8 cellular contexts compared by ENCODE assay signal in genomic region chr20:45358282-45359068, GRCh38. TPM values are rescaled to one million over a fixed set of nuclear protein-coding genes. Genes with fewer than 3 reads are reported as not detected.
DNase-seq lines count a peak whose midpoint lies in the region; ATAC-seq and TF ChIP-seq lines count a peak whose summit lies in the region.

No MANE protein-coding gene starts in this region.

- H3K27ac Mint-ChIP-seq in immature natural killer cell = no peak overlapping the region

- peaks cover 4 to 62% (median 45%) of the 10 kb centered on the region in 6 donors for H3K4me1 ChIP-seq in spleen

- no peak for TF ChIP-seq CTCF in spleen (IDR thresholded peaks at IDR 0.05 in 8 of 11, conservative IDR thresholded peaks at IDR 0.05 in 3 of 11)

- no peak overlapping the region for H3K4me3 ChIP-seq in spleen

- 30 to 40% (median 31%) methylated on average over 10 of the region's 10 CpGs for WGBS in spleen, 5 donors

- H3K4me1 Mint-ChIP-seq in immature natural killer cell = peaks cover 10 to 11% of the 10 kb centered on the region in 2 donors

- H3K27ac ChIP-seq in spleen = peak overlapping the region; percentile 6 to 96 (median 75)

- H3K36me3 ChIP-seq in spleen = no peaks in the 10 kb centered on the region

- no peaks in the 10 kb centered on the region for H3K36me3 Mint-ChIP-seq in immature natural killer cell

- no peaks in the 10 kb centered on the region for H3K27me3 ChIP-seq in spleen (replicated peaks in 1 of 7)

- ATAC-seq in HG03439 (IDR thresholded peaks at IDR 0.05; ENCODE audit: unreplicated experiment) = no peak

- H3K27me3 Mint-ChIP-seq in immature natural killer cell (ENCODE audit: low read depth in 3 of 3) = peaks cover 5 to 12% (median 7%) of the 10 kb centered on the region in 3 donors

- no peak overlapping the region for H3K4me3 Mint-ChIP-seq in immature natural killer cell

- DNase-seq in HT1080 (ENCODE audit: low read depth) (peak; percentile 49), anterior cingulate cortex (lab: John Stamatoyannopoulos, UW) (peak in 50 of 58 donors; percentile 18 to 87 (median 62)), hippocampal formation (lab: John Stamatoyannopoulos, UW) (peak; percentile 44 to 78), spleen (no peak), iPS-NIHi11 (ENCODE audit: low spot score) (no peak), NCI-H1694 treated with DMSO at 0.1 percent for 48 hours (lab: John Stamatoyannopoulos, UW) (no peak), immature natural killer cell (no peak)

- intact Hi-C loops in spleen (cut with DNase I; ENCODE audit: low total_unique reads) = no loop called here

- no peaks in the 10 kb centered on the region for H3K9me3 Mint-ChIP-seq in immature natural killer cell

- H3K9me3 ChIP-seq in spleen = no peaks in the 10 kb centered on the region

- TF ChIP-seq POLR2A in spleen (IDR thresholded peaks at IDR 0.05) = no peak

RNA-seq across cellular contexts. Expression of gene SYS1, which starts 4.5 kb away (rescaled TPM):
- 16.2 and 28.9 TPM in 2 replicates for total RNA-seq in HT1080 (2014; rRNA removed; shearing (Covaris generic))
- polyA plus RNA-seq in HT1080 (2015; cell fraction: cytosol; rRNA removed) = 18.7 and 19.1 TPM in 2 replicates
- polyA plus RNA-seq in HT1080 (2015; cell fraction: nucleus; rRNA removed) = 10.9 and 13.6 TPM in 2 replicates
- 10 to 100 TPM; 23.7 to 69.8 (median 35.3) TPM for total RNA-seq in spleen
- 10 to 100 TPM; 15.1 to 22.2 (median 21.6) TPM for polyA plus RNA-seq in spleen
- 10 to 100 TPM; 32.6 to 52.4 (median 47.1) TPM for polyA plus RNA-seq in immature natural killer cell

RNA-seq across cellular contexts. Expression of gene SDC4, which starts 10.3 kb away (rescaled TPM):
- 47.8 and 53.4 TPM in 2 replicates for total RNA-seq in HT1080 (2014; rRNA removed; shearing (Covaris generic))
- 85.3 and 88.9 TPM in 2 replicates for polyA plus RNA-seq in HT1080 (2015; cell fraction: cytosol; rRNA removed)
- 61.9 and 74.5 TPM in 2 replicates for polyA plus RNA-seq in HT1080 (2015; cell fraction: nucleus; rRNA removed)
- 10 to 100 TPM; 27.2 to 56.1 (median 39.7) TPM for total RNA-seq in spleen
- polyA plus RNA-seq in spleen = 10 to 100 TPM; 10.4 to 21.0 (median 15.5) TPM
- under 1 TPM in 2 of 3 donors, not detected in 1; 0.56 to 0.69 TPM for polyA plus RNA-seq in immature natural killer cell

RNA-seq across cellular contexts. Expression of gene TP53TG5, which starts 19.6 kb away (rescaled TPM):
- not detected in 2 replicates for total RNA-seq in HT1080 (2014; rRNA removed; shearing (Covaris generic))
- not detected in 2 replicates for polyA plus RNA-seq in HT1080 (2015; cell fraction: cytosol; rRNA removed)
- not detected in 2 replicates for polyA plus RNA-seq in HT1080 (2015; cell fraction: nucleus; rRNA removed)
- total RNA-seq in spleen = under 1 TPM in 2 of 7 donors, not detected in 5; 0.60 to 0.66 TPM
- polyA plus RNA-seq in spleen (under 1 TPM in 1 of 3 donors, not detected in 2; 0.08 TPM), immature natural killer cell (under 1 TPM in 2 of 3 donors, not detected in 1; 0.09 to 0.22 TPM)

RNA-seq across cellular contexts. Expression of gene DBNDD2, which starts 49.6 kb away (rescaled TPM):
- 10.1 and 16.8 TPM in 2 replicates for total RNA-seq in HT1080 (2014; rRNA removed; shearing (Covaris generic))
- polyA plus RNA-seq in HT1080 (2015; cell fraction: cytosol; rRNA removed) = 49.3 and 55.0 TPM in 2 replicates
- 19.1 and 22.4 TPM in 2 replicates for polyA plus RNA-seq in HT1080 (2015; cell fraction: nucleus; rRNA removed)
- total RNA-seq in spleen = 10 to 100 TPM; 15.8 to 38.5 (median 28.1) TPM
- 10 to 100 TPM; 19.0 to 36.2 (median 31.8) TPM for polyA plus RNA-seq in spleen
- polyA plus RNA-seq in immature natural killer cell = 10 to 100 TPM; 11.0 to 24.5 (median 18.0) TPM

RNA-seq across cellular contexts. Expression of gene MATN4, which starts 50.4 kb away (rescaled TPM):
- 0.10 TPM in 1 of 2 replicates, not detected in the other for total RNA-seq in HT1080 (2014; rRNA removed; shearing (Covaris generic))
- 0.24 and 0.36 TPM in 2 replicates for polyA plus RNA-seq in HT1080 (2015; cell fraction: cytosol; rRNA removed)
- polyA plus RNA-seq in HT1080 (2015; cell fraction: nucleus; rRNA removed) = 0.33 and 0.42 TPM in 2 replicates
- total RNA-seq in spleen = not detected
- polyA plus RNA-seq in spleen (under 1 TPM in 2 of 3 donors, not detected in 1; 0.19 to 0.52 TPM), immature natural killer cell (not detected)

Comparison
In these comparisons a context has a peak if more than half of its experiments do, and no peak if none do; other contexts are left out.
1. DNase-seq: peak in HT1080 (single experiment), anterior cingulate cortex (50 of 58) and hippocampal formation (2 of 2); none in spleen (single experiment), iPS-NIHi11 (single experiment), NCI-H1694 treated with DMSO at 0.1 percent for 48 hours (single experiment) and immature natural killer cell (0 of 3).